In the genomic region with DNA sequence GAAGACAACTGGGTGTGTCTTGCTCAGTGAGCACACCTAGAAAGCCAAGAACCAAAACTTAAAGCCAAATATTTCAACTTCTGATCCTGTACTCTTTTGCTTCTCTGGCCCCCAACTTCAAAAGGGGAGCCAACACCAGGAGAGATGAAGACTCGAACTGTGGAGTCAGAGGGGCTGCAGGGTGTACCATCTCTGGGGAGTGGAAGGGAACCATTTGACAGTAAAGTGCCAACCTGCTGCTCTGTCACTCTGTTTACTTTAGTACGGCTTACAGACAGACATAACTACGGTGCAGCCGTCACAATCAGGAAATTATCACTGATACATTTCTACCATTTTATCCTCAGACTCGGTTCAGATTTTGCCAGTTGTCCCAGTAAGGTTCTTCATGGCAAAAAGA, we compare ENCODE assay signal across 13 cellular contexts. TPM values are rescaled to one million over a fixed set of nuclear protein-coding genes. Genes with fewer than 3 reads are reported as not detected.
DNase-seq lines count a peak whose midpoint lies in the region; ATAC-seq and TF ChIP-seq lines count a peak whose summit lies in the region.
"Had no signal": no experiment of that assay in that cellular context is flagged by ENCODE, and none has a peak within 500 bp of the region (broad histone marks: within the 10 kb centered on the region; RNA-seq: fewer than 3 reads in every experiment).

No MANE protein-coding gene starts in this region.

- CTCF ChIA-PET in CD8-positive, alpha-beta memory T cell (lab: Charles Lee) = interaction anchor here (1.4 to 2.5 kb wide), 2 partner anchors 10 to 63 kb away, joined by 3 to 8 read pairs; a partner anchor contains a TSS

- no peak overlapping the region for H3K4me3 ChIP-seq in CD8-positive, alpha-beta memory T cell (ENCODE audit: low read length)
- H3K4me3 ChIP-seq in HUES48 (ENCODE audit: low read depth, low read length) = peak overlapping the region; percentile 30; the same call in 1 of the 2 replicates
- H3K4me3 ChIP-seq in WERI-Rb-1 (ENCODE audit: low read depth, low read length) = no peak overlapping the region

- no peak for DNase-seq in CD8-positive, alpha-beta memory T cell
- no peak for DNase-seq in activated naive CD8-positive, alpha-beta T cell treated with anti-CD3 and anti-CD28 coated beads, Interleukin-2, amount 50 U/mL, for 24 hours
- no peak for DNase-seq in natural killer cell treated with Interleukin-12 subunit alpha and Interleukin-12 subunit beta and Interleukin-15 and Interleukin-18, amount 100 ng/mL, for 72 hours (ENCODE audit: low spot score)
- no peak for DNase-seq in GM13977 (ENCODE audit: low spot score)
- no peak for DNase-seq in HuH-7 (ENCODE audit: low spot score)
- no peak for DNase-seq in WERI-Rb-1
- no peak for DNase-seq in NCI-H2227 treated with DMSO at 0.1 percent for 48 hours (lab: John Stamatoyannopoulos, UW)
- DNase-seq: EL; heart right ventricle; NCI-H1930; stimulated activated CD4-positive, alpha-beta T cell treated with anti-CD3 and anti-CD28 coated beads, Interleukin-1b, Interleukin-23, amount 100 ng/mL, for 48 hours had no signal

- in situ Hi-C loops in GM13977 (cut with MboI; ENCODE audit: low pct_unique_long_range_greater_than_20kb, low sequenced_read_pairs, unreplicated experiment) = no loop called here

- no peak overlapping the region for H3K27ac ChIP-seq in CD8-positive, alpha-beta memory T cell (ENCODE audit: low read depth, low read length)
- H3K27ac ChIP-seq in HUES48 (ENCODE audit: low read depth, low read length) (no peak overlapping the region), WERI-Rb-1 (no peak overlapping the region)
- H3K27ac ChIP-seq: coronary artery had no signal

- H3K36me3 ChIP-seq in CD8-positive, alpha-beta memory T cell (ENCODE audit: insufficient read depth, low read length) = no peaks in the 10 kb centered on the region
- H3K36me3 ChIP-seq in HUES48 (ENCODE audit: control insufficient read depth, insufficient read depth, low read length) (peaks cover 59% of the 10 kb centered on the region), WERI-Rb-1 (peaks cover 60% of the 10 kb centered on the region)

- POLR2A ChIA-PET in CD8-positive, alpha-beta memory T cell (lab: Charles Lee) = no interaction called here

- no peak for TF ChIP-seq CTCF in GM13977 (IDR thresholded peaks at IDR 0.05; ENCODE audit: extremely low read depth, insufficient read depth, missing control alignments)
- no peak for TF ChIP-seq CTCF in WERI-Rb-1 (IDR thresholded peaks at IDR 0.05; ENCODE audit: low read depth, low read length)

- ATAC-seq in activated naive CD8-positive, alpha-beta T cell treated with anti-CD3 and anti-CD28 coated beads, Interleukin-2, amount 50 U/mL, for 24 hours = no peak
- no peak for ATAC-seq in natural killer cell treated with Interleukin-12 subunit alpha and Interleukin-12 subunit beta and Interleukin-15 and Interleukin-18, amount 100 ng/mL, for 72 hours
- ATAC-seq: heart right ventricle had no signal

- H3K9me3 ChIP-seq in CD8-positive, alpha-beta memory T cell (ENCODE audit: low read length) = no peaks in the 10 kb centered on the region
- H3K9me3 ChIP-seq in HUES48 (ENCODE audit: control insufficient read depth, insufficient read depth, low read length) (no peaks in the 10 kb centered on the region), WERI-Rb-1 (ENCODE audit: severe bottlenecking) (no peaks in the 10 kb centered on the region)

- H3K27me3 Mint-ChIP-seq in CD8-positive, alpha-beta memory T cell = no peaks in the 10 kb centered on the region
- H3K27me3 Mint-ChIP-seq in activated naive CD8-positive, alpha-beta T cell treated with anti-CD3 and anti-CD28 coated beads, Interleukin-2, amount 50 U/mL, for 24 hours = no peaks in the 10 kb centered on the region
- no peaks in the 10 kb centered on the region for H3K27me3 Mint-ChIP-seq in natural killer cell treated with Interleukin-12 subunit alpha and Interleukin-12 subunit beta and Interleukin-15 and Interleukin-18, amount 100 ng/mL, for 72 hours

- H3K27me3 ChIP-seq in CD8-positive, alpha-beta memory T cell (ENCODE audit: insufficient read depth, low read length, poor library complexity, severe bottlenecking) = no peaks in the 10 kb centered on the region
- H3K27me3 ChIP-seq in HUES48 (ENCODE audit: control insufficient read depth, insufficient read depth, low read length) (no peaks in the 10 kb centered on the region), WERI-Rb-1 (ENCODE audit: insufficient read depth, low read depth, severe bottlenecking) (no peaks in the 10 kb centered on the region)
- H3K27me3 ChIP-seq: heart right ventricle had no signal

- peaks cover 22% of the 10 kb centered on the region for H3K4me1 ChIP-seq in CD8-positive, alpha-beta memory T cell (ENCODE audit: insufficient read depth, low read length)
- peaks cover 20% of the 10 kb centered on the region for H3K4me1 ChIP-seq in HUES48 (ENCODE audit: control insufficient read depth, insufficient read depth, low read length)

- peaks cover 5 to 42% (median 7%) of the 10 kb centered on the region in 3 donors for H3K36me3 Mint-ChIP-seq in CD8-positive, alpha-beta memory T cell
- H3K36me3 Mint-ChIP-seq in activated naive CD8-positive, alpha-beta T cell treated with anti-CD3 and anti-CD28 coated beads, Interleukin-2, amount 50 U/mL, for 24 hours (ENCODE audit: low read depth) = peaks cover 36% of the 10 kb centered on the region
- H3K36me3 Mint-ChIP-seq in natural killer cell treated with Interleukin-12 subunit alpha and Interleukin-12 subunit beta and Interleukin-15 and Interleukin-18, amount 100 ng/mL, for 72 hours = peaks cover 13% of the 10 kb centered on the region

- no peaks in the 10 kb centered on the region for H3K9me3 Mint-ChIP-seq in CD8-positive, alpha-beta memory T cell
- H3K9me3 Mint-ChIP-seq in activated naive CD8-positive, alpha-beta T cell treated with anti-CD3 and anti-CD28 coated beads, Interleukin-2, amount 50 U/mL, for 24 hours = no peaks in the 10 kb centered on the region
- H3K9me3 Mint-ChIP-seq in natural killer cell treated with Interleukin-12 subunit alpha and Interleukin-12 subunit beta and Interleukin-15 and Interleukin-18, amount 100 ng/mL, for 72 hours = no peaks in the 10 kb centered on the region

- H3K9ac ChIP-seq in HUES48 (ENCODE audit: low read depth, low read length) = no peak overlapping the region

- peak overlapping the region; percentile 71 to 98 (median 97) for H3K4me3 Mint-ChIP-seq in CD8-positive, alpha-beta memory T cell
- peak overlapping the region; percentile 100 for H3K4me3 Mint-ChIP-seq in activated naive CD8-positive, alpha-beta T cell treated with anti-CD3 and anti-CD28 coated beads, Interleukin-2, amount 50 U/mL, for 24 hours
- peak overlapping the region; percentile 95 for H3K4me3 Mint-ChIP-seq in natural killer cell treated with Interleukin-12 subunit alpha and Interleukin-12 subunit beta and Interleukin-15 and Interleukin-18, amount 100 ng/mL, for 72 hours

- peaks cover 40 to 70% (median 55%) of the 10 kb centered on the region in 3 donors for H3K4me1 Mint-ChIP-seq in CD8-positive, alpha-beta memory T cell
- peaks cover 51% of the 10 kb centered on the region for H3K4me1 Mint-ChIP-seq in activated naive CD8-positive, alpha-beta T cell treated with anti-CD3 and anti-CD28 coated beads, Interleukin-2, amount 50 U/mL, for 24 hours
- peaks cover 12 to 26% of the 10 kb centered on the region in 2 donors for H3K4me1 Mint-ChIP-seq in natural killer cell treated with Interleukin-12 subunit alpha and Interleukin-12 subunit beta and Interleukin-15 and Interleukin-18, amount 100 ng/mL, for 72 hours (ENCODE audit: low read depth in 2 of 2)

- H3K27ac Mint-ChIP-seq in CD8-positive, alpha-beta memory T cell = peak overlapping the region in 7 of 8 donors; percentile 46 to 91 (median 76)
- no peak overlapping the region for H3K27ac Mint-ChIP-seq in activated naive CD8-positive, alpha-beta T cell treated with anti-CD3 and anti-CD28 coated beads, Interleukin-2, amount 50 U/mL, for 24 hours
- H3K27ac Mint-ChIP-seq in natural killer cell treated with Interleukin-12 subunit alpha and Interleukin-12 subunit beta and Interleukin-15 and Interleukin-18, amount 100 ng/mL, for 72 hours = peak overlapping the region; percentile 77 to 86

RNA-seq across cellular contexts. Expression of a gene that starts 1.6 kb away (rescaled TPM):
- 10 to 100 TPM; 57.8 to 60.4 TPM for total RNA-seq in CD8-positive, alpha-beta memory T cell
- polyA plus RNA-seq in CD8-positive, alpha-beta memory T cell = 14.2 TPM
- total RNA-seq in natural killer cell treated with Interleukin-12 subunit alpha and Interleukin-12 subunit beta and Interleukin-15 and Interleukin-18, amount 100 ng/mL, for 72 hours = 10 to 100 TPM; 31.3 to 39.3 TPM
